8 cellular contexts compared by ENCODE assay signal in the genomic region with DNA sequence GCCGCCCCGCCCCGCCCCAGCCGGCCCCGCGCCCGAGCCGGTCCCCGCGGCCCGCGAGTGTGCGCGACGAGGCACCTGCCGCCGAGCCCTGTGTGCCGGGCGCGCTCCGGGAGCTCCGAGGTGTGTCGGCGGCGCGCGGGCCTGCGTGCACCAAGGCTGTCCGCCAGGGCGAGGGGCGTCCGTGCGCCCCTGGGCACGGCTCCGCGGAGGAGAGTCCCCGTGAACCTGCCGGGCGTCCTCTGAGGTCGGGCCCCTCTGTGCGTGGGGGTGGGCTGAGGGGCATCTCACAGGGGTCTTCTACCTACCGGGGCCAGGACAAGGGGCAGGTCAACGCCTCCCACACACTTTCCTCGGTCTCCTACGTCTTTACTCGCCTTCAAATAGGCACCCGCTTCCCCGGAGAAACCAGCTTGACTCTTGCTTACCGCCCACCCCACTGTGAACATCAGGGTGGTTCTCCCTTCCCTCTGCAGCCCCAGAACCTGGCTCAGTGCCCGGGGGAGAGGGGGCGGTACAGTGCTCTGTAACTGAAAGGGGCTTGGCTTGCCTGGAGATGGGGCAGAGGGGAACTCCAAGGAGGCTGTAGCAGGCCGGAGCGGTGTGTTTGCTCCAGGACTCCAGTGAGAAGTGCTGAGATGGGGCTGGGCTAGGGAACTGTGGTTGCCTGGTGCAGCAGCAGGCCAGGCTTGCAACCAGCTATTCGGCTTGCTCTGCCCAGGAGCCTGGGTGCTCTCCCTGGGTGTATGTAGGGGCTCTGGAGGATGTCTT. TPM values are rescaled to one million over a fixed set of nuclear protein-coding genes. Genes with fewer than 3 reads are reported as not detected.
A peak's percentile ranks its signal among the peaks of the same experiment; 100 is the strongest.
DNase-seq lines count a peak whose midpoint lies in the region; ATAC-seq, FAIRE-seq and TF ChIP-seq lines count a peak whose summit lies in the region.

A gene (minus strand): TSS at position 94 of the 768 bp plus-strand sequence. CDS start 175 bp downstream, outside the sequence.

- H3K9me3 ChIP-seq in neural progenitor cell (ENCODE audit: low read depth) (no peaks in the 10 kb centered on the region), thymus (ENCODE audit: control insufficient read depth) (no peaks in the 10 kb centered on the region)

- H3F3A ChIP-seq in neural progenitor cell (ENCODE audit: low read depth), result peaks cover 44% of the 10 kb centered on the region

- TF ChIP-seq POLR2A in erythroblast (IDR thresholded peaks at IDR 0.05; ENCODE audit: low read length), result no peak

- no peak within 1 kb of the TSS for H3K9ac ChIP-seq in neural progenitor cell

- peak; percentile 42; the same call in 2 of the 3 replicates for TF ChIP-seq CTCF in GM12872 (IDR thresholded peaks at IDR 0.05; ENCODE audit: insufficient read depth, low read depth, low read length)
- TF ChIP-seq CTCF in neural progenitor cell (IDR thresholded peaks at IDR 0.05), result peak; percentile 20
- TF ChIP-seq CTCF in D721Med (IDR thresholded peaks at IDR 0.05; ENCODE audit: insufficient read depth, missing control alignments), result no peak

- peak; percentile 25 for ATAC-seq in HG03280 (IDR thresholded peaks at IDR 0.05; ENCODE audit: unreplicated experiment)

- H3K4me3 ChIP-seq in neural progenitor cell (peak within 1 kb of the TSS; percentile 83), thymus (ENCODE audit: low read length) (peak within 1 kb of the TSS; percentile 69)

- no peaks in the 10 kb centered on the region for H3K9me3 Mint-ChIP-seq in neural progenitor cell

- peak within 1 kb of the TSS; percentile 96 for H2AFZ ChIP-seq in neural progenitor cell (replicated peaks)

- H3K4me1 Mint-ChIP-seq in neural progenitor cell, result peaks cover 32% of the 10 kb centered on the region

- peaks cover 33% of the 10 kb centered on the region for H3K79me2 ChIP-seq in neural progenitor cell (ENCODE audit: low read depth)

- peaks cover 23% of the 10 kb centered on the region for H4K20me1 ChIP-seq in neural progenitor cell (ENCODE audit: low read depth)

- WGBS in thymus, result under 1% methylated on average over 54 of the region's 54 CpGs

- DNase-seq in NOMO-1 (lab: John Stamatoyannopoulos, UW; ENCODE audit: unreplicated experiment in 2 of 2), result peak; percentile 28 to 49
- peak; percentile 92 for DNase-seq in activated CD8-positive, alpha-beta memory T cell treated with anti-CD3 and anti-CD28 coated beads, Interleukin-2, amount 50 U/mL, for 48 hours
- DNase-seq in erythroblast (lab: John Stamatoyannopoulos, UW), result peak; percentile 65 to 74
- peak; percentile 84 for DNase-seq in neural progenitor cell (ENCODE audit: low spot score)
- DNase-seq in D721Med (ENCODE audit: insufficient read length, low spot score), result no peak

- no peak for FAIRE-seq in D721Med (lab: Jason Lieb, UNC)

- peak within 1 kb of the TSS; percentile 95 for H3K4me3 Mint-ChIP-seq in neural progenitor cell

- H3K27me3 ChIP-seq in neural progenitor cell (peaks cover 9% of the 10 kb centered on the region), thymus (ENCODE audit: control insufficient read depth, insufficient read depth) (no peaks in the 10 kb centered on the region)

- H3K27me3 Mint-ChIP-seq in neural progenitor cell (ENCODE audit: insufficient read depth, low read depth), result peaks cover 11% of the 10 kb centered on the region

- peak within 1 kb of the TSS; percentile 96 for H3K4me2 ChIP-seq in neural progenitor cell

- peaks cover 15% of the 10 kb centered on the region for H3K36me3 Mint-ChIP-seq in neural progenitor cell

- peak within 1 kb of the TSS; percentile 78 for H3K27ac Mint-ChIP-seq in neural progenitor cell

- H3K4me1 ChIP-seq in neural progenitor cell (peaks cover 18% of the 10 kb centered on the region), thymus (ENCODE audit: control insufficient read depth, insufficient read depth, low read length) (peaks cover 15% of the 10 kb centered on the region)

- no peaks in the 10 kb centered on the region for H3K36me3 ChIP-seq in neural progenitor cell
- peaks cover 21% of the 10 kb centered on the region for H3K36me3 ChIP-seq in thymus (ENCODE audit: control insufficient read depth, insufficient read depth)

- H3K27ac ChIP-seq in neural progenitor cell (no peak within 1 kb of the TSS), thymus (ENCODE audit: low read depth) (peak within 1 kb of the TSS; percentile 85)

RNA-seq across cellular contexts. Expression of the gene that starts here (rescaled TPM):
- total RNA-seq in neural progenitor cell (ENCODE audit: low replicate concordance), result 0.19 and 4.9 TPM in 2 replicates
- 10.5 TPM for polyA plus RNA-seq in thymus
